19 cellular contexts compared by ENCODE assay signal in the genomic region with DNA sequence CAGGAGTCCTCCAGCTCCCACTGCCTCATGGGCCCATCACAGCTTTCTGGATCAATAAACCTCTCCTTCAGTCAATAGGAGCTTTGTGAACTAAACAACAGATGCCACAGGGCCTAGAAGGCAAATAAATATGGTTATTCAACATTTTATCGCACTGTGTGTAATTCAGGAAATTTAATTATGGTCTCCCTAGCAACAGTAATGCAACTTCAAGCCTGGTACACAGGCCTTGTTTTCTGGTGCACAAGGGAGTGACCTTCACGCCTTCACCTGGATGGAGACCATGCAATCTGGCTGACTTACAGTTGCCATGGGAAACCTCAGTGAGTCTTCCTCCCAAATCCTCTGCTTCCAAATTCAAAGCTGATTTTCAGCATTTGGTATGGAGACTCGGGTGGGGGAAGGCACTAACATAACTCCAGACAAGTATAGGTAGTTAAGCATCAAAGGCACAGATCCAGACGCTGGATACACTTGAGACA.
DNase-seq lines count a peak whose midpoint lies in the region; ATAC-seq and TF ChIP-seq lines count a peak whose summit lies in the region.
"Had no signal": no experiment of that assay in that cellular context is flagged by ENCODE, and none has a peak within 500 bp of the region (broad histone marks: within the 10 kb centered on the region; RNA-seq: fewer than 3 reads in every experiment).

No MANE protein-coding gene starts in this region.

- no peaks in the 10 kb centered on the region for H3K36me3 ChIP-seq in adrenal gland (replicated peaks in 1 of 2)
- no peaks in the 10 kb centered on the region for H3K36me3 ChIP-seq in muscle layer of colon (ENCODE audit: insufficient read depth, low read length)
- H3K36me3 ChIP-seq in vagina = no peaks in the 10 kb centered on the region
- no peaks in the 10 kb centered on the region for H3K36me3 ChIP-seq in right lobe of liver
- H3K36me3 ChIP-seq: MG63 had no signal

- TF ChIP-seq CTCF in adrenal gland (IDR thresholded peaks at IDR 0.05) (no peak), vagina (IDR thresholded peaks at IDR 0.05) (no peak), GM13977 (IDR thresholded peaks at IDR 0.05; ENCODE audit: extremely low read depth, insufficient read depth, missing control alignments) (no peak), right lobe of liver (IDR thresholded peaks at IDR 0.05) (no peak)

- H3K4me3 ChIP-seq in right cardiac atrium (ENCODE audit: low read length) (no peak overlapping the region), adrenal gland (no peak overlapping the region), muscle layer of colon (ENCODE audit: low read depth in 1 of 2, low read length in 2 of 2) (no peak overlapping the region), vagina (no peak overlapping the region), right lobe of liver (no peak overlapping the region)
- H3K4me3 ChIP-seq: MG63 had no signal

- TF ChIP-seq POLR2A in adrenal gland (IDR thresholded peaks at IDR 0.05) (no peak), vagina (IDR thresholded peaks at IDR 0.05) (no peak), right lobe of liver (IDR thresholded peaks at IDR 0.05) (no peak)

- intact Hi-C loops in right cardiac atrium (cut with DNase I) (no loop called here), cardiac septum (cut with DNase I) (no loop called here), adrenal gland (cut with DNase I) (no loop called here), vagina (cut with DNase I) (no loop called here), right lobe of liver (cut with DNase I) (no loop called here)

- no peaks in the 10 kb centered on the region for H3K4me1 ChIP-seq in right cardiac atrium (ENCODE audit: control insufficient read depth, insufficient read depth, low read length)
- peaks cover 0 to 15% of the 10 kb centered on the region in 2 donors for H3K4me1 ChIP-seq in adrenal gland (replicated peaks in 1 of 2)
- H3K4me1 ChIP-seq in muscle layer of colon (ENCODE audit: insufficient read depth, low read length) = peaks cover 43% of the 10 kb centered on the region
- peaks cover 63% of the 10 kb centered on the region for H3K4me1 ChIP-seq in vagina
- H3K4me1 ChIP-seq in right lobe of liver = no peaks in the 10 kb centered on the region

- ATAC-seq in right cardiac atrium (no peak), right lobe of liver (no peak)
- ATAC-seq: activated T-cell treated with anti-CD3 and anti-CD28 coated beads, Interleukin-2, amount 50 U/mL, for 72 hours; CD8-positive, alpha-beta T cell; WTC11 had no signal

- H3K9me3 ChIP-seq in right cardiac atrium (ENCODE audit: control insufficient read depth, low read length) (no peaks in the 10 kb centered on the region), adrenal gland (replicated peaks in 1 of 3) (no peaks in the 10 kb centered on the region), muscle layer of colon (ENCODE audit: low read length) (no peaks in the 10 kb centered on the region), vagina (no peaks in the 10 kb centered on the region), right lobe of liver (no peaks in the 10 kb centered on the region)
- H3K9me3 ChIP-seq: MG63 had no signal

- 80% methylated on average over 4 of the region's 4 CpGs for WGBS in right cardiac atrium
- 64 to 81% (median 77%) methylated on average over 4 of the region's 4 CpGs for WGBS in adrenal gland, 4 donors
- 59% methylated on average over 4 of the region's 4 CpGs for WGBS in right lobe of liver (ENCODE audit: insufficient coverage, low coverage, low lambda C conversion rate, missing lambda C conversion rate)

- DNase-seq in right cardiac atrium (no peak), cardiac septum (ENCODE audit: low spot score) (no peak), adrenal gland (peak in 1 of 7 donors; percentile 73), vagina (ENCODE audit: extremely low spot score in 2 of 2) (no peak), GM13977 (ENCODE audit: low spot score) (no peak), right lobe of liver (no peak)
- DNase-seq in NK-92 treated with Interleukin-12 subunit alpha and Interleukin-12 subunit beta, amount 100 ng/mL, for 24 hours (lab: John Stamatoyannopoulos, UW) = no peak
- DNase-seq: activated CD8-positive, alpha-beta memory T cell treated with anti-CD3 and anti-CD28 coated beads for 24 hours; activated T-cell treated with anti-CD3 and anti-CD28 coated beads, Interleukin-2, amount 50 U/mL, for 72 hours; CD8-positive, alpha-beta T cell; kidney glomerular epithelial cell; MG63; NCI-H2081 treated with DMSO at 0.1 percent for 48 hours; NCI-H69; OCI-M1; SHP77 treated with DMSO at 0.1 percent for 48 hours; T-helper 2 cell had no signal

- H3K27ac ChIP-seq in right cardiac atrium (ENCODE audit: low read length) (peak overlapping the region; percentile 51), adrenal gland (peak overlapping the region in 3 of 5 donors; percentile 14 to 84 (median 60)), muscle layer of colon (ENCODE audit: low read depth, low read length) (peak overlapping the region; percentile 50), vagina (peak overlapping the region; percentile 36), right lobe of liver (no peak overlapping the region)

- H3K9ac ChIP-seq in muscle layer of colon (ENCODE audit: low read length) = no peak overlapping the region

- in situ Hi-C loops in GM13977 (cut with MboI; ENCODE audit: low pct_unique_long_range_greater_than_20kb, low sequenced_read_pairs, unreplicated experiment) = no loop called here

- H3K27me3 ChIP-seq in right cardiac atrium (ENCODE audit: control insufficient read depth, insufficient read depth) = no peaks in the 10 kb centered on the region
- H3K27me3 ChIP-seq in adrenal gland = no peaks in the 10 kb centered on the region
- H3K27me3 ChIP-seq in muscle layer of colon (ENCODE audit: control insufficient read depth in 1 of 2, insufficient read depth in 2 of 2, low read length in 2 of 2) = no peaks in the 10 kb centered on the region
- H3K27me3 ChIP-seq in vagina = no peaks in the 10 kb centered on the region
- H3K27me3 ChIP-seq in right lobe of liver = no peaks in the 10 kb centered on the region
- H3K27me3 ChIP-seq: MG63 had no signal

Comparison
In these comparisons a context has a peak if more than half of its experiments do, and no peak if none do; other contexts are left out.
1. H3K27ac ChIP-seq: peak in right cardiac atrium (single experiment), adrenal gland (3 of 5), muscle layer of colon (single experiment) and vagina (single experiment); none in right lobe of liver (0 of 3).